19 cellular contexts compared by ENCODE assay signal in genomic region chr2:156394033-156394741, GRCh38. TPM values are rescaled to one million over a fixed set of nuclear protein-coding genes. Genes with fewer than 3 reads are reported as not detected.
A peak's percentile ranks its signal among the peaks of the same experiment; 100 is the strongest.
DNase-seq lines count a peak whose midpoint lies in the region; ATAC-seq and TF ChIP-seq lines count a peak whose summit lies in the region.
"Had no signal": no experiment of that assay in that cellular context is flagged by ENCODE, and none has a peak within 500 bp of the region (broad histone marks: within the 10 kb centered on the region; RNA-seq: fewer than 3 reads in every experiment).

No MANE protein-coding gene starts in this region.

- CTCF ChIA-PET in OCI-LY7 (lab: Charles Lee; ENCODE audit: unreplicated experiment), result no interaction called here

- H3K4me3 ChIP-seq in left ventricle myocardium inferior (peak overlapping the region; percentile 21), HUES6 (ENCODE audit: low read depth, low read length) (peak overlapping the region; percentile 33; the same call in 1 of the 2 replicates), fibroblast of villous mesenchyme (ENCODE audit: low read depth, low read length) (peak overlapping the region; percentile 42), left lung (no peak overlapping the region), OCI-LY7 (ENCODE audit: low read depth, low read length, poor library complexity, severe bottlenecking) (no peak overlapping the region)
- H3K4me3 ChIP-seq: GM23248, HAP-1 had no signal

- H3K9me3 ChIP-seq in left ventricle myocardium inferior (replicated peaks), result no peaks in the 10 kb centered on the region
- no peaks in the 10 kb centered on the region for H3K9me3 ChIP-seq in HUES6 (ENCODE audit: control insufficient read depth, insufficient read depth, low read depth, low read length)
- H3K9me3 ChIP-seq in left lung, result no peaks in the 10 kb centered on the region
- no peaks in the 10 kb centered on the region for H3K9me3 ChIP-seq in OCI-LY7 (ENCODE audit: low read length)
- H3K9me3 ChIP-seq: BE2C, HAP-1 had no signal

- DNase-seq in left ventricle myocardium inferior (no peak), cardiac septum (ENCODE audit: low spot score) (no peak), fibroblast of villous mesenchyme (ENCODE audit: low read depth) (no peak), left lung (no peak), OCI-LY7 (ENCODE audit: low spot score) (no peak)
- DNase-seq: BE2C; CD8-positive, alpha-beta memory T cell; DMS153; DND-41; GM23248; NCI-H1048; NCI-H1417; NCI-H1694; NCI-H2029 treated with DMSO at 0.1 percent for 48 hours; NCI-H69 had no signal

- H3K4me2 ChIP-seq in OCI-LY7 (ENCODE audit: low read length), result no peak overlapping the region

- no peaks in the 10 kb centered on the region for H4K20me1 ChIP-seq in OCI-LY7 (ENCODE audit: insufficient read depth, low read length)

- TF ChIP-seq CTCF in left ventricle myocardium inferior (IDR thresholded peaks at IDR 0.05; ENCODE audit: borderline replicate concordance) (no peak), fibroblast of villous mesenchyme (IDR thresholded peaks at IDR 0.05; ENCODE audit: insufficient read depth, low read depth, low read length) (no peak), left lung (IDR thresholded peaks at IDR 0.05) (no peak), OCI-LY7 (conservative IDR thresholded peaks at IDR 0.05; ENCODE audit: low read length) (no peak)

- H3K79me2 ChIP-seq in OCI-LY7 (ENCODE audit: insufficient read depth, low read depth, low read length), result no peaks in the 10 kb centered on the region

- H2AFZ ChIP-seq in OCI-LY7 (ENCODE audit: low read length), result no peak overlapping the region
- H2AFZ ChIP-seq: GM23248 had no signal

- no peaks in the 10 kb centered on the region for H3K4me1 ChIP-seq in left ventricle myocardium inferior
- no peaks in the 10 kb centered on the region for H3K4me1 ChIP-seq in HUES6 (ENCODE audit: control insufficient read depth, insufficient read depth, low read length)
- H3K4me1 ChIP-seq in left lung, result peaks cover 0 to 12% of the 10 kb centered on the region in 2 donors
- H3K4me1 ChIP-seq in OCI-LY7 (ENCODE audit: insufficient read depth, low read length, poor library complexity, severe bottlenecking), result no peaks in the 10 kb centered on the region
- H3K4me1 ChIP-seq: BE2C, HAP-1 had no signal

- H3K27me3 ChIP-seq in left ventricle myocardium inferior (ENCODE audit: low read depth) (no peaks in the 10 kb centered on the region), HUES6 (ENCODE audit: control insufficient read depth, insufficient read depth, low read length) (peaks cover 8% of the 10 kb centered on the region; the same call in 1 of the 2 replicates), left lung (no peaks in the 10 kb centered on the region)
- H3K27me3 ChIP-seq: BE2C had no signal

- H3K36me3 ChIP-seq in left ventricle myocardium inferior (no peaks in the 10 kb centered on the region), HUES6 (ENCODE audit: control insufficient read depth, insufficient read depth, low read length) (no peaks in the 10 kb centered on the region), left lung (no peaks in the 10 kb centered on the region), OCI-LY7 (ENCODE audit: insufficient read depth, low read length) (no peaks in the 10 kb centered on the region)
- H3K36me3 ChIP-seq: BE2C, HAP-1 had no signal

- H3K9ac ChIP-seq in HUES6 (ENCODE audit: low read length), result no peak overlapping the region
- H3K9ac ChIP-seq: GM23248 had no signal

- ATAC-seq in left lung (no peak), GM21447 (IDR thresholded peaks at IDR 0.05; ENCODE audit: unreplicated experiment) (no peak)

- POLR2A ChIA-PET in OCI-LY7 (lab: Charles Lee), result interaction anchor here (0.6 to 0.8 kb wide), 5 partner anchors 9 to 636 kb away, joined by 3 to 5 read pairs (median 5); no protein-coding TSS in a partner anchor

- no TSS peak for BruUV-seq in OCI-LY7 (replicated peaks; lab: Mats Ljungman, UMichigan)

- H3K9me2 ChIP-seq in OCI-LY7 (ENCODE audit: insufficient read depth, low read length), result no peaks in the 10 kb centered on the region

- H3K27ac ChIP-seq in left ventricle myocardium inferior (replicated peaks), result no peak overlapping the region
- H3K27ac ChIP-seq in HUES6 (ENCODE audit: low read depth, low read length), result no peak overlapping the region
- no peak overlapping the region for H3K27ac ChIP-seq in left lung
- no peak overlapping the region for H3K27ac ChIP-seq in OCI-LY7 (ENCODE audit: low read depth, low read length, poor library complexity, severe bottlenecking)
- H3K27ac ChIP-seq: 22Rv1, GM23248 had no signal

- intact Hi-C loops in left ventricle myocardium inferior (cut with micrococcal nuclease) (loop anchor here (10.0 kb wide), 1 partner anchor 1671 kb away; no protein-coding TSS in a partner anchor), cardiac septum (cut with DNase I) (no loop called here), left lung (cut with DNase I) (loop anchor here in 1 of 2 donors (10.0 kb wide), 1 partner anchor 49 kb away; no protein-coding TSS in a partner anchor), OCI-LY7 (cut with micrococcal nuclease; ENCODE audit: unreplicated experiment) (no loop called here)

RNA-seq across cellular contexts. Expression of gene GPD2, which starts 42.0 kb away (rescaled TPM):
- 14.4 TPM for total RNA-seq in left ventricle myocardium inferior
- 12.6 TPM for total RNA-seq in cardiac septum
- 44.5 and 63.9 TPM in 2 replicates for total RNA-seq in fibroblast of villous mesenchyme
- total RNA-seq in left lung, result 10 to 100 TPM; 31.2 to 44.3 TPM
- 6.6 and 6.9 TPM in 2 replicates for total RNA-seq in OCI-LY7 (2014; rRNA removed; shearing (Covaris generic))
- 20.2 and 22.9 TPM in 2 replicates for total RNA-seq in OCI-LY7 (2022)

Comparison
In these comparisons a context has a peak if more than half of its experiments do, and no peak if none do; other contexts are left out.
1. H3K4me3 ChIP-seq: peak in left ventricle myocardium inferior (single experiment), HUES6 (single experiment) and fibroblast of villous mesenchyme (single experiment); none in left lung (0 of 2) and OCI-LY7 (single experiment).